Comparison of ENCODE assay signal across 13 cellular contexts in the genomic region with DNA sequence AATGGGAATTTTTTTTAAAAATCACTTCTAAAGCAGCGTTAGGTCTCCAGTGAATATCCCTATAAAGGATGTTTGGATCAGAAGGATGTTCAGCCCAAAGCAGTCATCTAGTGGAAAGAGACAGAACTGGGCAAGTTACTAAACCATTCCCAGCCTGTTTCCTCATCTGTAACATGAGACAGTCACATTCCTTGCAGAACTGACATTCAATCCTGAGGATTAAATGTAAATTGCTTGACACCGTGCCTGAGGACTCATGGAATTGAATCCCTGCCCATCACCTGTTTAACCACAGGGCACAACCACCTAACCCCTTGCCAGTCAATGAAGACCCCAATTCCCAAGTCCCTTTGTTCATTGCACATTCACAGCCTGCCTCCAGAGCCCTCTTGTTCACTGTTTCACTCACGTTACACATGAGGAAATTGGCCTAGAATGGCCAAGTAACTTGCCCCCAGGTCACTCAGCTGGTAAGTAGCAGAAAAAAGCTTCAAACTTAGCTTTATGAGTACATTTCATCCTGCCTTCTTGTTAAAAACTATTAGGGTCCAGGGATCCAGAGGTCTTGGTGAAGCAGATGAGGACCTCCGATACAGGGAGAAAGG. TPM values are rescaled to one million over a fixed set of nuclear protein-coding genes. Genes with fewer than 3 reads are reported as not detected.
DNase-seq lines count a peak whose midpoint lies in the region; TF ChIP-seq lines count a peak whose summit lies in the region.
"Had no signal": no experiment of that assay in that cellular context is flagged by ENCODE, and none has a peak within 500 bp of the region (broad histone marks: within the 10 kb centered on the region; RNA-seq: fewer than 3 reads in every experiment).

No MANE protein-coding gene starts in this region.

- H3K9ac ChIP-seq in skeletal muscle satellite cell (ENCODE audit: low read depth, low read length) = peak overlapping the region; percentile 2

- H3K36me3 ChIP-seq in skeletal muscle satellite cell (ENCODE audit: insufficient read depth, low read length) (no peaks in the 10 kb centered on the region), vagina (no peaks in the 10 kb centered on the region)
- H3K36me3 ChIP-seq: BE2C, tibial artery had no signal

- DNase-seq in NCI-H510A treated with DMSO at 0.1 percent for 48 hours (lab: John Stamatoyannopoulos, UW) = peak; percentile 1
- DNase-seq in NCI-H510A (lab: John Stamatoyannopoulos, UW) = no peak
- peak; percentile 82 for DNase-seq in RWPE1 (ENCODE audit: low spot score)
- peak; percentile 80 for DNase-seq in fibroblast of the aortic adventitia (ENCODE audit: low read depth)
- no peak for DNase-seq in vagina (ENCODE audit: extremely low spot score in 2 of 2)
- no peak for DNase-seq in C1 segment of cervical spinal cord (lab: John Stamatoyannopoulos, UW)
- DNase-seq in hypothalamus (lab: John Stamatoyannopoulos, UW) = no peak
- DNase-seq: BE2C, cortex of kidney, left ventricle myocardium superior, SHP77 treated with DMSO at 0.1 percent for 48 hours had no signal

- peak overlapping the region; percentile 5 for H3K4me2 ChIP-seq in skeletal muscle satellite cell (ENCODE audit: low read length)

- TF ChIP-seq CTCF in RWPE1 (conservative IDR thresholded peaks at IDR 0.05; ENCODE audit: low read depth) (peak; percentile 33), fibroblast of the aortic adventitia (IDR thresholded peaks at IDR 0.05; ENCODE audit: insufficient read depth, low read length) (peak; percentile 59), vagina (IDR thresholded peaks at IDR 0.05) (no peak)

- H3K9me3 ChIP-seq in skeletal muscle satellite cell (replicated peaks; ENCODE audit: low read length) (no peaks in the 10 kb centered on the region), vagina (no peaks in the 10 kb centered on the region)
- H3K9me3 ChIP-seq: tibial artery had no signal

- peaks cover 16% of the 10 kb centered on the region for H3K27me3 ChIP-seq in skeletal muscle satellite cell (ENCODE audit: control insufficient read depth, insufficient read depth, low read length)
- no peaks in the 10 kb centered on the region for H3K27me3 ChIP-seq in vagina

- TF ChIP-seq POLR2A in vagina (IDR thresholded peaks at IDR 0.05) = no peak

- intact Hi-C loops in vagina (cut with DNase I) = loop anchor here (2.0 kb wide), 1 partner anchor 30 kb away; a partner anchor contains a TSS

- H3K4me1 ChIP-seq in skeletal muscle satellite cell (ENCODE audit: control insufficient read depth, insufficient read depth, low read length) (peaks cover 31% of the 10 kb centered on the region), vagina (peaks cover 17% of the 10 kb centered on the region)
- H3K4me1 ChIP-seq: BE2C had no signal

- no peak overlapping the region for H3K4me3 ChIP-seq in fibroblast of the aortic adventitia (ENCODE audit: low read depth, low read length)
- no peak overlapping the region for H3K4me3 ChIP-seq in skeletal muscle satellite cell (ENCODE audit: low read length)
- no peak overlapping the region for H3K4me3 ChIP-seq in vagina
- H3K4me3 ChIP-seq: tibial artery had no signal

- POLR2A ChIA-PET in RWPE1 (lab: Yijun Ruan, JAX; ENCODE audit: low non-redundant PET) = no interaction called here

- H3K27ac ChIP-seq in RWPE1 (peak overlapping the region; percentile 81), vagina (no peak overlapping the region)

- CTCF ChIA-PET in RWPE1 (lab: Yijun Ruan, JAX) = interaction anchor here (0.6 to 1.2 kb wide), 3 partner anchors 11 to 251 kb away, joined by 3 read pairs; no protein-coding TSS in a partner anchor

RNA-seq across cellular contexts. Expression of a gene that starts 1.4 kb away (rescaled TPM):
- not detected in 2 replicates for total RNA-seq in fibroblast of the aortic adventitia (ENCODE audit: low replicate concordance)
- not detected in 2 replicates for total RNA-seq in skeletal muscle satellite cell (2012; rRNA removed)
- total RNA-seq in vagina = not detected
- total RNA-seq: left ventricle myocardium superior had no signal

RNA-seq across cellular contexts. Expression of a gene that starts 14.5 kb away (rescaled TPM):
- total RNA-seq in fibroblast of the aortic adventitia (ENCODE audit: low replicate concordance) (3.2 TPM in 1 of 2 replicates, not detected in the other), vagina (not detected)
- total RNA-seq in skeletal muscle satellite cell (2012; rRNA removed) = 0.76 and 1.3 TPM in 2 replicates

RNA-seq across cellular contexts. Expression of a gene that starts 23.8 kb away (rescaled TPM):
- total RNA-seq in fibroblast of the aortic adventitia (ENCODE audit: low replicate concordance) (7.4 and 17.8 TPM in 2 replicates), vagina (47.9 TPM)
- total RNA-seq in skeletal muscle satellite cell (2012; rRNA removed) = 10.4 and 19.0 TPM in 2 replicates

RNA-seq across cellular contexts. Expression of a gene that starts 28.3 kb away (rescaled TPM):
- total RNA-seq in fibroblast of the aortic adventitia (ENCODE audit: low replicate concordance) = 17.3 and 73.4 TPM in 2 replicates
- 39.0 and 51.8 TPM in 2 replicates for total RNA-seq in skeletal muscle satellite cell (2012; rRNA removed)
- total RNA-seq in vagina = 52.3 TPM

RNA-seq across cellular contexts. Expression of a gene that starts 30.8 kb away (rescaled TPM):
- total RNA-seq in fibroblast of the aortic adventitia (ENCODE audit: low replicate concordance) (58.8 and 101 TPM in 2 replicates), vagina (43.2 TPM)
- 15.9 and 21.0 TPM in 2 replicates for total RNA-seq in skeletal muscle satellite cell (2012; rRNA removed)

Comparison
In these comparisons a context has a peak if more than half of its experiments do, and no peak if none do; other contexts are left out.
1. DNase-seq: peak in NCI-H510A treated with DMSO at 0.1 percent for 48 hours (single experiment), RWPE1 (single experiment) and fibroblast of the aortic adventitia (single experiment); none in NCI-H510A (single experiment), vagina (0 of 2), C1 segment of cervical spinal cord (0 of 14) and hypothalamus (0 of 51).
2. CTCF ChIP-seq: peak in RWPE1 (single experiment) and fibroblast of the aortic adventitia (single experiment); none in vagina (0 of 3).